In genomic region chr12:111193977-111194702, GRCh38 we compare ENCODE assay signal across 2 cellular contexts.
TF ChIP-seq lines count a peak whose summit lies in the region.

No MANE protein-coding gene starts in this region.

TF ChIP-seq in GM23338, 12 proteins besides CTCF, POLR2A, EP300 and RAD21 (continued from another document):
- TF ChIP-seq EZH2phosphoT487 (IDR thresholded peaks at IDR 0.05; ENCODE audit: unreplicated experiment) (no peak), EZH2 (IDR thresholded peaks at IDR 0.05; ENCODE audit: low read depth, unreplicated experiment) (no peak), CREB1 (CRISPR knock-in tag; IDR thresholded peaks at IDR 0.05; ENCODE audit: low read depth) (no peak), STAT1 (IDR thresholded peaks at IDR 0.05; ENCODE audit: unreplicated experiment) (no peak), ZNF462 (CRISPR knock-in tag; IDR thresholded peaks at IDR 0.05) (no peak), JUNB (IDR thresholded peaks at IDR 0.05; ENCODE audit: unreplicated experiment) (no peak), ZNF114 (CRISPR knock-in tag; IDR thresholded peaks at IDR 0.05) (no peak), REST (IDR thresholded peaks at IDR 0.05; ENCODE audit: unreplicated experiment) (no peak)
- TF ChIP-seq, protein P1, sequence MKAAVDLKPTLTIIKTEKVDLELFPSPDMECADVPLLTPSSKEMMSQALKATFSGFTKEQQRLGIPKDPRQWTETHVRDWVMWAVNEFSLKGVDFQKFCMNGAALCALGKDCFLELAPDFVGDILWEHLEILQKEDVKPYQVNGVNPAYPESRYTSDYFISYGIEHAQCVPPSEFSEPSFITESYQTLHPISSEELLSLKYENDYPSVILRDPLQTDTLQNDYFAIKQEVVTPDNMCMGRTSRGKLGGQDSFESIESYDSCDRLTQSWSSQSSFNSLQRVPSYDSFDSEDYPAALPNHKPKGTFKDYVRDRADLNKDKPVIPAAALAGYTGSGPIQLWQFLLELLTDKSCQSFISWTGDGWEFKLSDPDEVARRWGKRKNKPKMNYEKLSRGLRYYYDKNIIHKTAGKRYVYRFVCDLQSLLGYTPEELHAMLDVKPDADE (IDR thresholded peaks at IDR 0.05), result no peak

TF ChIP-seq in K562, 482 proteins besides CTCF, POLR2A, EP300 and RAD21 (continued from another document):
- TF ChIP-seq ZNF583 (CRISPR knock-in tag; IDR thresholded peaks at IDR 0.05) (no peak), PML (IDR thresholded peaks at IDR 0.05; ENCODE audit: low read length) (no peak), STAG1 (CRISPR knock-in tag; IDR thresholded peaks at IDR 0.05; ENCODE audit: borderline replicate concordance) (no peak), PTBP1 (IDR thresholded peaks at IDR 0.05; ENCODE audit: low read depth, low read length) (0 out of 2 replicates have a peak, but pooled peaks have one; percentile 68), HMG20A (CRISPR knock-in tag; conservative IDR thresholded peaks at IDR 0.05) (no peak), NFE2 (IDR thresholded peaks at IDR 0.05; ENCODE audit: low read depth) (0 out of 2 replicates have a peak, but pooled peaks have one; percentile 1), ZFP36 (IDR thresholded peaks at IDR 0.05; ENCODE audit: low read depth, low read length, partially characterized antibody) (peak; percentile 89), ATF3 (IDR thresholded peaks at IDR 0.05) (no peak), ATF3 (CRISPR knock-in tag; conservative IDR thresholded peaks at IDR 0.05) (no peak), NFRKB (IDR thresholded peaks at IDR 0.05; ENCODE audit: low read depth) (no peak), BCLAF1 (IDR thresholded peaks at IDR 0.05; ENCODE audit: borderline replicate concordance in 1 of 2, control insufficient read depth in 1 of 2, low read depth in 2 of 2, low read length in 1 of 2) (no peak), FOXK2 (conservative IDR thresholded peaks at IDR 0.05 in 1 of 2, IDR thresholded peaks at IDR 0.05 in 1 of 2; ENCODE audit: low read depth in 2 of 2) (no peak), KDM1A (IDR thresholded peaks at IDR 0.05) (peak in 1 of 2 experiments; percentile 44; a peak in 1 of 4 replicates), RBM25 (IDR thresholded peaks at IDR 0.05; ENCODE audit: low read depth, low read length, severe bottlenecking) (peak; percentile 92), CSDE1 (IDR thresholded peaks at IDR 0.05) (no peak), ZSCAN32 (CRISPR knock-in tag; IDR thresholded peaks at IDR 0.05) (no peak), ZKSCAN1 (IDR thresholded peaks at IDR 0.05; ENCODE audit: low read depth, low read length) (no peak)
- TF ChIP-seq, protein P2, sequence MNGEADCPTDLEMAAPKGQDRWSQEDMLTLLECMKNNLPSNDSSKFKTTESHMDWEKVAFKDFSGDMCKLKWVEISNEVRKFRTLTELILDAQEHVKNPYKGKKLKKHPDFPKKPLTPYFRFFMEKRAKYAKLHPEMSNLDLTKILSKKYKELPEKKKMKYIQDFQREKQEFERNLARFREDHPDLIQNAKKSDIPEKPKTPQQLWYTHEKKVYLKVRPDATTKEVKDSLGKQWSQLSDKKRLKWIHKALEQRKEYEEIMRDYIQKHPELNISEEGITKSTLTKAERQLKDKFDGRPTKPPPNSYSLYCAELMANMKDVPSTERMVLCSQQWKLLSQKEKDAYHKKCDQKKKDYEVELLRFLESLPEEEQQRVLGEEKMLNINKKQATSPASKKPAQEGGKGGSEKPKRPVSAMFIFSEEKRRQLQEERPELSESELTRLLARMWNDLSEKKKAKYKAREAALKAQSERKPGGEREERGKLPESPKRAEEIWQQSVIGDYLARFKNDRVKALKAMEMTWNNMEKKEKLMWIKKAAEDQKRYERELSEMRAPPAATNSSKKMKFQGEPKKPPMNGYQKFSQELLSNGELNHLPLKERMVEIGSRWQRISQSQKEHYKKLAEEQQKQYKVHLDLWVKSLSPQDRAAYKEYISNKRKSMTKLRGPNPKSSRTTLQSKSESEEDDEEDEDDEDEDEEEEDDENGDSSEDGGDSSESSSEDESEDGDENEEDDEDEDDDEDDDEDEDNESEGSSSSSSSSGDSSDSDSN (IDR thresholded peaks at IDR 0.05; ENCODE audit: borderline replicate concordance in 1 of 2, low read depth in 2 of 2, low read length in 2 of 2), result no peak
